In genomic region chr12:121357331-121357730, GRCh38 we compare ENCODE assay signal across 32 cellular contexts.
"Had no signal": no experiment of that assay in that cellular context is flagged by ENCODE, and none has a peak within 500 bp of the region (broad histone marks: within the 10 kb centered on the region; RNA-seq: fewer than 3 reads in every experiment).

No MANE protein-coding gene starts in this region.

- H3K9me3 ChIP-seq: neutrophil, pancreas, psoas muscle, spleen, suprapubic skin, thoracic aorta, thyroid gland, tibial nerve, upper lobe of left lung, vagina had no signal

- DNase-seq: naive thymus-derived CD8-positive, alpha-beta T cell; nephron progenitor cell; nucleus accumbens; pancreas; psoas muscle; right cardiac atrium; spleen; stimulated activated CD4-positive, alpha-beta T cell treated with anti-CD3 and anti-CD28 coated beads, Interleukin-12 subunit alpha, Interleukin-12 subunit beta, amount 100 ng/mL, for 4 hours; stimulated activated CD4-positive, alpha-beta T cell treated with anti-CD3 and anti-CD28 coated beads, Interleukin-1b, Interleukin-23, amount 100 ng/mL, for 48 hours; stimulated activated CD4-positive, alpha-beta T cell treated with anti-CD3 and anti-CD28 coated beads, Interleukin-4, amount 100 ng/mL, for 1 hour; stimulated activated CD4-positive, alpha-beta T cell treated with anti-CD3 and anti-CD28 coated beads, Interleukin-4, amount 100 ng/mL, for 4 hours; stimulated activated CD8-positive, alpha-beta memory T cell treated with anti-CD3 and anti-CD28 coated beads, Interleukin-4, amount 100 ng/mL, for 48 hours; stimulated activated naive CD4-positive, alpha-beta T cell; stimulated activated naive CD8-positive, alpha-beta T cell treated with anti-CD3 and anti-CD28 coated beads, Interleukin-15, amount 100 ng/mL, for 72 hours; stimulated activated naive CD8-positive, alpha-beta T cell treated with anti-CD3 and anti-CD28 coated beads, Interleukin-15, Interleukin-2, amounts not matched to agents 100 U/mL and 50 U/mL, for 24 hours; substantia nigra; thyroid gland; trophoblast cell; upper lobe of left lung had no signal

- H3K4me3 Mint-ChIP-seq: naive thymus-derived CD8-positive, alpha-beta T cell; natural killer cell treated with Interleukin-12 subunit alpha and Interleukin-12 subunit beta and Interleukin-15 and Interleukin-18, amount 100 ng/mL, for 72 hours; nephron progenitor cell; neural crest cell; stimulated activated memory B cell treated with anti-CD40 and anti-IgM and Interleukin-4, amounts not matched to agents 10 μg/mL and 1 μg/mL and 100 μg/mL, for 72 hours; stimulated activated naive CD8-positive, alpha-beta T cell treated with anti-CD3 and anti-CD28 coated beads, Interleukin-15, amount 100 ng/mL, for 72 hours had no signal

- H3K27ac Mint-ChIP-seq: natural killer cell treated with Interleukin-12 subunit alpha and Interleukin-12 subunit beta and Interleukin-15 and Interleukin-18, amount 100 ng/mL, for 72 hours; nephron progenitor cell; progenitor cell of endocrine pancreas; stimulated activated memory B cell treated with anti-CD40 and anti-IgM and Interleukin-4, amounts not matched to agents 10 μg/mL and 1 μg/mL and 100 μg/mL, for 72 hours; stimulated activated naive CD8-positive, alpha-beta T cell treated with anti-CD3 and anti-CD28 coated beads, Interleukin-15, amount 100 ng/mL, for 72 hours had no signal

- H3K27ac ChIP-seq: neutrophil, pancreas, psoas muscle, skin epidermis, spleen, suprapubic skin, thoracic aorta, thyroid gland, tibial nerve, upper lobe of left lung, vagina had no signal

- H3K4me1 ChIP-seq: pancreas had no signal

- H3K4me2 ChIP-seq: smooth muscle cell had no signal

- FAIRE-seq: pancreas, urothelium cell line had no signal

- H3K36me3 ChIP-seq: neutrophil, pancreas, spleen, suprapubic skin, thoracic aorta, thyroid gland, tibial nerve, upper lobe of left lung, vagina had no signal

- H3K9me3 Mint-ChIP-seq: naive thymus-derived CD8-positive, alpha-beta T cell; natural killer cell treated with Interleukin-12 subunit alpha and Interleukin-12 subunit beta and Interleukin-15 and Interleukin-18, amount 100 ng/mL, for 72 hours; nephron progenitor cell; neural crest cell; stimulated activated memory B cell treated with anti-CD40 and anti-IgM and Interleukin-4, amounts not matched to agents 10 μg/mL and 1 μg/mL and 100 μg/mL, for 72 hours; stimulated activated naive CD8-positive, alpha-beta T cell treated with anti-CD3 and anti-CD28 coated beads, Interleukin-15, amount 100 ng/mL, for 72 hours had no signal

- H3K27me3 ChIP-seq: neutrophil, pancreas, spleen, suprapubic skin, thyroid gland, tibial nerve, upper lobe of left lung, vagina had no signal

- H3K4me3 ChIP-seq: pancreas, psoas muscle, skin epidermis, smooth muscle cell, spleen, suprapubic skin, thoracic aorta, thyroid gland, tibial nerve, upper lobe of left lung, vagina had no signal

- ATAC-seq: naive thymus-derived CD8-positive, alpha-beta T cell; natural killer cell treated with Interleukin-12 subunit alpha and Interleukin-12 subunit beta and Interleukin-15 and Interleukin-18, amount 100 ng/mL, for 72 hours; psoas muscle; right cardiac atrium; sciatic nerve; stimulated activated memory B cell treated with anti-CD40 and anti-IgM and Interleukin-4, amounts not matched to agents 10 μg/mL and 1 μg/mL and 100 μg/mL, for 72 hours; stimulated activated naive CD8-positive, alpha-beta T cell treated with anti-CD3 and anti-CD28 coated beads, Interleukin-15, amount 100 ng/mL, for 72 hours; stimulated activated naive CD8-positive, alpha-beta T cell treated with anti-CD3 and anti-CD28 coated beads, Interleukin-15, Interleukin-2, amounts not matched to agents 100 U/mL and 50 U/mL, for 24 hours had no signal

- H3K36me3 Mint-ChIP-seq: naive thymus-derived CD8-positive, alpha-beta T cell; natural killer cell treated with Interleukin-12 subunit alpha and Interleukin-12 subunit beta and Interleukin-15 and Interleukin-18, amount 100 ng/mL, for 72 hours; stimulated activated memory B cell treated with anti-CD40 and anti-IgM and Interleukin-4, amounts not matched to agents 10 μg/mL and 1 μg/mL and 100 μg/mL, for 72 hours had no signal

- H3K27me3 Mint-ChIP-seq: progenitor cell of endocrine pancreas; stimulated activated memory B cell treated with anti-CD40 and anti-IgM and Interleukin-4, amounts not matched to agents 10 μg/mL and 1 μg/mL and 100 μg/mL, for 72 hours; stimulated activated naive CD8-positive, alpha-beta T cell treated with anti-CD3 and anti-CD28 coated beads, Interleukin-15, amount 100 ng/mL, for 72 hours had no signal
